In the genomic region with DNA sequence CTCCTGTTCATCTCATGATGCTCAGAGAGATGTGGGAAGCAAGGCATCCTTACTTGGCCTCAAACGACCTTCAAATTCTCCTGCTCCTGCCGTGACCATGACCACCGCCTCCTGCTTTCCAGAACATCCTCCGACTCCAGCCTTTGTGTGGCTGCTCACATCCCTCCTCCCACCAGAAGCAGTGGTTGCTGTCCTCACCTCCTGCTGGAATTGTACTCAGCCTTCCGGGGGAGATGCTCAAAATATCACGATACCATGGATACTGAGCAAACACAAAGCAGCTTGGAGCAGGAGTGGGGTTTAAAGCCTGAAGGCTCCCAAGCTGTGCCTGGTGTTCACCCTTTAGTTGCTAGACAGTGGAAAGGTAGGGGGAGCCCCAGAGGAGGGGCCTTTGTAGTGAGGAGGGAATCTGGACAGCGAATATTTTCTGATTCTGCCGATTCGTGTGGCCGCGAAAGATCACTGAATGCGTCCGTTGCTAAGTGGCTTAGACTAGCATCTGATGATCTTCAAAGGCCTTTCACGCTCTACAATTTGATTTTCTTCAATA, we compare ENCODE assay signal across 19 cellular contexts. TPM values are rescaled to one million over a fixed set of nuclear protein-coding genes. Genes with fewer than 3 reads are reported as not detected.
DNase-seq lines count a peak whose midpoint lies in the region; ATAC-seq and TF ChIP-seq lines count a peak whose summit lies in the region.
"Had no signal": no experiment of that assay in that cellular context is flagged by ENCODE, and none has a peak within 500 bp of the region (broad histone marks: within the 10 kb centered on the region; RNA-seq: fewer than 3 reads in every experiment).

No MANE protein-coding gene starts in this region.

- TF ChIP-seq CTCF in astrocyte of the cerebellum (IDR thresholded peaks at IDR 0.05; ENCODE audit: low read depth, low read length, missing control alignments) = peak; percentile 1
- TF ChIP-seq CTCF in coronary artery (IDR thresholded peaks at IDR 0.05) = no peak

- no peak overlapping the region for H3K4me3 Mint-ChIP-seq in activated CD4-positive, alpha-beta T cell treated with anti-CD3 and anti-CD28 coated beads, Interleukin-2, amount 10 ng/mL, durations not matched to agents 24 days and 14 days
- H3K4me3 Mint-ChIP-seq in activated CD4-positive, alpha-beta T cell treated with anti-CD3 and anti-CD28 coated beads, Interleukin-2, amount 10 ng/mL, durations not matched to agents 7 days and 5 days = no peak overlapping the region
- H3K4me3 Mint-ChIP-seq in memory B cell = no peak overlapping the region
- H3K4me3 Mint-ChIP-seq: CD4-positive, alpha-beta T cell had no signal

- in situ Hi-C loops in astrocyte of the cerebellum (cut with HindIII; ENCODE audit: low sequenced_read_pairs) = no loop called here

- no peaks in the 10 kb centered on the region for H3K27me3 Mint-ChIP-seq in activated CD4-positive, alpha-beta T cell treated with anti-CD3 and anti-CD28 coated beads, Interleukin-2, amount 10 ng/mL, durations not matched to agents 24 days and 14 days
- H3K27me3 Mint-ChIP-seq in activated CD4-positive, alpha-beta T cell treated with anti-CD3 and anti-CD28 coated beads, Interleukin-2, amount 10 ng/mL, durations not matched to agents 7 days and 5 days = peaks cover 4% of the 10 kb centered on the region
- H3K27me3 Mint-ChIP-seq in memory B cell = no peaks in the 10 kb centered on the region
- H3K27me3 Mint-ChIP-seq: CD4-positive, alpha-beta T cell had no signal

- H3K4me3 ChIP-seq in astrocyte of the cerebellum (ENCODE audit: low read depth, low read length) (no peak overlapping the region), coronary artery (no peak overlapping the region)
- H3K4me3 ChIP-seq: BLaER1, MG63 had no signal

- H3K4me1 Mint-ChIP-seq in activated CD4-positive, alpha-beta T cell treated with anti-CD3 and anti-CD28 coated beads, Interleukin-2, amount 10 ng/mL, durations not matched to agents 24 days and 14 days = peaks cover 16% of the 10 kb centered on the region
- peaks cover 21% of the 10 kb centered on the region for H3K4me1 Mint-ChIP-seq in activated CD4-positive, alpha-beta T cell treated with anti-CD3 and anti-CD28 coated beads, Interleukin-2, amount 10 ng/mL, durations not matched to agents 7 days and 5 days
- peaks cover 23% of the 10 kb centered on the region for H3K4me1 Mint-ChIP-seq in memory B cell

- H3K27ac Mint-ChIP-seq in activated CD4-positive, alpha-beta T cell treated with anti-CD3 and anti-CD28 coated beads, Interleukin-2, amount 10 ng/mL, durations not matched to agents 24 days and 14 days = no peak overlapping the region
- H3K27ac Mint-ChIP-seq in activated CD4-positive, alpha-beta T cell treated with anti-CD3 and anti-CD28 coated beads, Interleukin-2, amount 10 ng/mL, durations not matched to agents 7 days and 5 days = no peak overlapping the region
- peak overlapping the region; percentile 1 for H3K27ac Mint-ChIP-seq in memory B cell
- H3K27ac Mint-ChIP-seq: CD4-positive, alpha-beta T cell had no signal

- CTCF ChIA-PET in activated CD4-positive, alpha-beta T cell treated with anti-CD3 and anti-CD28 coated beads, Interleukin-2, amount 10 ng/mL, durations not matched to agents 7 days and 5 days (lab: Charles Lee) = interaction anchor here (0.7 kb wide), 1 partner anchor 211 kb away, joined by 3 read pairs; no protein-coding TSS in a partner anchor

- DNase-seq in activated CD4-positive, alpha-beta T cell treated with anti-CD3 and anti-CD28 coated beads, Interleukin-2, amount 10 ng/mL, durations not matched to agents 24 days and 14 days = peak; percentile 41
- no peak for DNase-seq in activated CD4-positive, alpha-beta T cell treated with anti-CD3 and anti-CD28 coated beads, Interleukin-2, amount 10 ng/mL, durations not matched to agents 7 days and 5 days
- no peak for DNase-seq in astrocyte of the cerebellum (ENCODE audit: low read depth)
- no peak for DNase-seq in memory B cell (ENCODE audit: low spot score in 2 of 2)
- DNase-seq in dermis blood vessel endothelial cell = no peak
- no peak for DNase-seq in coronary artery (ENCODE audit: low spot score)
- DNase-seq: CD4-positive, alpha-beta T cell; IMR-90; KG1; MG63; NCI-H1105 treated with DMSO at 0.1 percent for 48 hours; NCI-H146; NCI-H2029; NCI-H526 treated with DMSO at 0.1 percent for 48 hours; Right ventricle myocardium superior; RPMI8226 had no signal

- intact Hi-C loops in activated CD4-positive, alpha-beta T cell treated with anti-CD3 and anti-CD28 coated beads, Interleukin-2, amount 10 ng/mL, durations not matched to agents 24 days and 14 days (cut with micrococcal nuclease) = no loop called here

- H3K36me3 Mint-ChIP-seq in activated CD4-positive, alpha-beta T cell treated with anti-CD3 and anti-CD28 coated beads, Interleukin-2, amount 10 ng/mL, durations not matched to agents 24 days and 14 days (ENCODE audit: low read depth) = no peaks in the 10 kb centered on the region
- H3K36me3 Mint-ChIP-seq in activated CD4-positive, alpha-beta T cell treated with anti-CD3 and anti-CD28 coated beads, Interleukin-2, amount 10 ng/mL, durations not matched to agents 7 days and 5 days (ENCODE audit: low read depth) = peaks cover 11% of the 10 kb centered on the region
- H3K36me3 Mint-ChIP-seq in memory B cell = peaks cover 24% of the 10 kb centered on the region

- ATAC-seq in memory B cell (ENCODE audit: low read depth) = no peak
- no peak for ATAC-seq in GM18909 (IDR thresholded peaks at IDR 0.05; ENCODE audit: poor library complexity, unreplicated experiment)
- ATAC-seq: HCT116 had no signal

- H3K9me3 Mint-ChIP-seq in activated CD4-positive, alpha-beta T cell treated with anti-CD3 and anti-CD28 coated beads, Interleukin-2, amount 10 ng/mL, durations not matched to agents 24 days and 14 days = peaks cover 4% of the 10 kb centered on the region
- no peaks in the 10 kb centered on the region for H3K9me3 Mint-ChIP-seq in activated CD4-positive, alpha-beta T cell treated with anti-CD3 and anti-CD28 coated beads, Interleukin-2, amount 10 ng/mL, durations not matched to agents 7 days and 5 days
- no peaks in the 10 kb centered on the region for H3K9me3 Mint-ChIP-seq in memory B cell

- H3K27ac ChIP-seq in coronary artery = no peak overlapping the region
- H3K27ac ChIP-seq: BLaER1 had no signal

- POLR2A ChIA-PET in activated CD4-positive, alpha-beta T cell treated with anti-CD3 and anti-CD28 coated beads, Interleukin-2, amount 10 ng/mL, durations not matched to agents 7 days and 5 days (lab: Charles Lee) = no interaction called here

RNA-seq across cellular contexts. Expression of gene DUSP22, which starts 9.3 kb away (rescaled TPM):
- total RNA-seq in activated CD4-positive, alpha-beta T cell treated with anti-CD3 and anti-CD28 coated beads, Interleukin-2, amount 10 ng/mL, durations not matched to agents 24 days and 14 days = 22.5 and 24.0 TPM in 2 replicates
- total RNA-seq in activated CD4-positive, alpha-beta T cell treated with anti-CD3 and anti-CD28 coated beads, Interleukin-2, amount 10 ng/mL, durations not matched to agents 7 days and 5 days = 10 to 100 TPM; 35.3 to 36.7 TPM
- total RNA-seq in dermis blood vessel endothelial cell = 40.8 and 44.3 TPM in 2 replicates
